8 cellular contexts compared by ENCODE assay signal in genomic region chr5:66595877-66596790, GRCh38. TPM values are rescaled to one million over a fixed set of nuclear protein-coding genes. Genes with fewer than 3 reads are reported as not detected.
DNase-seq lines count a peak whose midpoint lies in the region; ATAC-seq and TF ChIP-seq lines count a peak whose summit lies in the region.

TSS of gene MAST4 (plus strand) at chr5:66596393. CDS start at chr5:66596656, 263 bp downstream.

- peak within 1 kb of the TSS; percentile 65 to 80 for H3K4me3 ChIP-seq in mesenchymal stem cell (ENCODE audit: insufficient read depth in 1 of 2, low read depth in 1 of 2, low read length in 2 of 2)

- DNase-seq in CD14-positive monocyte (ENCODE audit: low spot score) (peak; percentile 54), NCI-H524 (lab: John Stamatoyannopoulos, UW) (peak; percentile 50 to 86), endothelial cell (ENCODE audit: low spot score) (peak; percentile 87), mesenchymal stem cell (peak; percentile 84)
- peak; percentile 75 for DNase-seq in activated CD8-positive, alpha-beta T cell treated with anti-CD3 and anti-CD28 coated beads for 36 hours
- DNase-seq in stimulated activated CD4-positive, alpha-beta T cell treated with anti-CD3 and anti-CD28 coated beads, TNF-alpha, amount 100 ng/mL, for 48 hours (ENCODE audit: low read depth in 3 of 3): peak; percentile 50 to 62 (median 55)

- CTCF ChIA-PET in activated CD8-positive, alpha-beta T cell treated with anti-CD3 and anti-CD28 coated beads for 36 hours (lab: Charles Lee): no interaction called here

- H3K4me3 Mint-ChIP-seq in CD14-positive monocyte (peak within 1 kb of the TSS; percentile 80 to 93), endothelial cell (ENCODE audit: unreplicated experiment) (peak within 1 kb of the TSS; percentile 97)
- H3K4me3 Mint-ChIP-seq in activated CD8-positive, alpha-beta T cell treated with anti-CD3 and anti-CD28 coated beads for 36 hours: peak within 1 kb of the TSS; percentile 68

- H3K27me3 Mint-ChIP-seq in CD14-positive monocyte (ENCODE audit: low read depth in 3 of 3) (peaks cover 51 to 75% (median 55%) of the 10 kb centered on the region in 3 donors), endothelial cell (ENCODE audit: unreplicated experiment) (peaks cover 14% of the 10 kb centered on the region)
- peaks cover 68% of the 10 kb centered on the region for H3K27me3 Mint-ChIP-seq in activated CD8-positive, alpha-beta T cell treated with anti-CD3 and anti-CD28 coated beads for 36 hours

- intact Hi-C loops in CD14-positive monocyte (cut with micrococcal nuclease): no loop called here
- intact Hi-C loops in activated CD8-positive, alpha-beta T cell treated with anti-CD3 and anti-CD28 coated beads for 36 hours (cut with micrococcal nuclease): no loop called here

- H4K91ac ChIP-seq in mesenchymal stem cell (ENCODE audit: low read length): no peak within 1 kb of the TSS

- H4K8ac ChIP-seq in mesenchymal stem cell (ENCODE audit: low read length): no peak within 1 kb of the TSS

- H3K79me1 ChIP-seq in mesenchymal stem cell (replicated peaks; ENCODE audit: low read length, poor library complexity, severe bottlenecking): no peaks in the 10 kb centered on the region

- ATAC-seq in GM19395 (IDR thresholded peaks at IDR 0.05; ENCODE audit: unreplicated experiment): peak; percentile 98
- ATAC-seq in HG03469 (IDR thresholded peaks at IDR 0.05; ENCODE audit: unreplicated experiment): peak; percentile 98
- peak; percentile 95 for ATAC-seq in activated CD8-positive, alpha-beta T cell treated with anti-CD3 and anti-CD28 coated beads for 36 hours

- peaks cover 48 to 82% of the 10 kb centered on the region in 2 experiments for H3K27me3 ChIP-seq in mesenchymal stem cell (ENCODE audit: control insufficient read depth in 1 of 2, insufficient read depth in 1 of 2, low read length in 2 of 2)

- under 1% methylated on average over 60 of the region's 87 CpGs for WGBS in mesenchymal stem cell

- H2AK5ac ChIP-seq in mesenchymal stem cell (ENCODE audit: low read length, severe bottlenecking): no peak within 1 kb of the TSS

- H3K4me1 ChIP-seq in mesenchymal stem cell (ENCODE audit: control insufficient read depth, insufficient read depth, low read depth, low read length): peaks cover 15% of the 10 kb centered on the region

- H3K9me3 Mint-ChIP-seq in CD14-positive monocyte (peaks cover 0 to 19% (median 1%) of the 10 kb centered on the region in 7 donors), endothelial cell (ENCODE audit: unreplicated experiment) (peaks cover 4% of the 10 kb centered on the region)
- no peaks in the 10 kb centered on the region for H3K9me3 Mint-ChIP-seq in activated CD8-positive, alpha-beta T cell treated with anti-CD3 and anti-CD28 coated beads for 36 hours

- H3K23ac ChIP-seq in mesenchymal stem cell (ENCODE audit: low read length in 2 of 2): peak within 1 kb of the TSS in 1 of 2 experiments; percentile 2

- peak within 1 kb of the TSS; percentile 89 for H2AFZ ChIP-seq in mesenchymal stem cell (ENCODE audit: low read depth, low read length)

- H3K27ac Mint-ChIP-seq in CD14-positive monocyte (peak within 1 kb of the TSS in 3 of 7 donors; percentile 20 to 66 (median 25)), endothelial cell (ENCODE audit: unreplicated experiment) (no peak within 1 kb of the TSS)
- H3K27ac Mint-ChIP-seq in activated CD8-positive, alpha-beta T cell treated with anti-CD3 and anti-CD28 coated beads for 36 hours: no peak within 1 kb of the TSS

- H3K36me3 Mint-ChIP-seq in CD14-positive monocyte (peaks cover 0 to 2% of the 10 kb centered on the region in 2 donors), endothelial cell (ENCODE audit: low read depth, unreplicated experiment) (peaks cover 7% of the 10 kb centered on the region)
- H3K36me3 Mint-ChIP-seq in activated CD8-positive, alpha-beta T cell treated with anti-CD3 and anti-CD28 coated beads for 36 hours (ENCODE audit: low read depth): no peaks in the 10 kb centered on the region

- no peak within 1 kb of the TSS for H3K27ac ChIP-seq in mesenchymal stem cell (ENCODE audit: low read length, poor library complexity, severe bottlenecking)

- no peak within 1 kb of the TSS for H3K4ac ChIP-seq in mesenchymal stem cell (ENCODE audit: low read depth in 1 of 2, low read length in 2 of 2)

- H3K4me2 ChIP-seq in mesenchymal stem cell (ENCODE audit: low read length, poor library complexity, severe bottlenecking): peak within 1 kb of the TSS; percentile 99

- peak within 1 kb of the TSS in 1 of 2 experiments; percentile 26 for H3K18ac ChIP-seq in mesenchymal stem cell (ENCODE audit: low read depth in 1 of 2, low read length in 2 of 2)

- POLR2A ChIA-PET in activated CD8-positive, alpha-beta T cell treated with anti-CD3 and anti-CD28 coated beads for 36 hours (lab: Charles Lee): no interaction called here

- H3K9me3 ChIP-seq in mesenchymal stem cell (ENCODE audit: control insufficient read depth, low read length): no peaks in the 10 kb centered on the region

- H2BK5ac ChIP-seq in mesenchymal stem cell (ENCODE audit: low read depth, low read length, poor library complexity, severe bottlenecking): no peak within 1 kb of the TSS

- H3K9ac ChIP-seq in mesenchymal stem cell (ENCODE audit: low read length): peak within 1 kb of the TSS; percentile 32

- no peak within 1 kb of the TSS for H2BK12ac ChIP-seq in mesenchymal stem cell (ENCODE audit: low read length in 2 of 2)

- H3K14ac ChIP-seq in mesenchymal stem cell (ENCODE audit: low read length in 2 of 2): no peak within 1 kb of the TSS

- TF ChIP-seq CTCF in CD14-positive monocyte (IDR thresholded peaks at IDR 0.05): no peak
- no peak for TF ChIP-seq CTCF in activated CD8-positive, alpha-beta T cell treated with anti-CD3 and anti-CD28 coated beads for 36 hours (IDR thresholded peaks at IDR 0.05)
- no peak for TF ChIP-seq CTCF in endothelial cell (IDR thresholded peaks at IDR 0.05; ENCODE audit: unreplicated experiment)

- no peak within 1 kb of the TSS for H2BK15ac ChIP-seq in mesenchymal stem cell (ENCODE audit: low read depth, poor library complexity, severe bottlenecking)

- peaks cover 16% of the 10 kb centered on the region for H3K4me1 Mint-ChIP-seq in CD14-positive monocyte
- peaks cover 8% of the 10 kb centered on the region for H3K4me1 Mint-ChIP-seq in activated CD8-positive, alpha-beta T cell treated with anti-CD3 and anti-CD28 coated beads for 36 hours (ENCODE audit: low read depth)
- peaks cover 10% of the 10 kb centered on the region for H3K4me1 Mint-ChIP-seq in endothelial cell (ENCODE audit: unreplicated experiment)

- no peak within 1 kb of the TSS for H2BK120ac ChIP-seq in mesenchymal stem cell (ENCODE audit: low read depth, low read length)

- no peaks in the 10 kb centered on the region for H3K36me3 ChIP-seq in mesenchymal stem cell (ENCODE audit: control insufficient read depth in 1 of 2, insufficient read depth in 2 of 2, low read depth in 1 of 2, low read length in 2 of 2)

RNA-seq across cellular contexts. Expression of gene MAST4, which starts in this region (rescaled TPM):
- under 1 TPM in 1 of 2 donors, not detected in 1; 0.24 TPM for polyA plus RNA-seq in CD14-positive monocyte
- 10 to 100 TPM in 1 of 2 experiments, 1 to 10 TPM in 1; 7.6 to 10.0 TPM for total RNA-seq in activated CD8-positive, alpha-beta T cell treated with anti-CD3 and anti-CD28 coated beads for 36 hours
- 112 TPM for total RNA-seq in endothelial cell (ENCODE audit: unreplicated experiment)
- polyA plus RNA-seq in mesenchymal stem cell (2013, experiment 1 of 2): 6.1 TPM
- 5.1 TPM for polyA plus RNA-seq in mesenchymal stem cell (2013, experiment 2 of 2)

Comparison
In these comparisons a context has a peak if more than half of its experiments do, and no peak if none do; other contexts are left out.
1. RNA of gene MAST4 (total RNA-seq): 112 TPM in endothelial cell (single experiment); 7.6 to 10.0 TPM in activated CD8-positive, alpha-beta T cell treated with anti-CD3 and anti-CD28 coated beads for 36 hours; every median in the first group is over 10 times any median in the second.
2. Peak in DNase-seq in CD14-positive monocyte; RNA of the gene not detected or under 1 TPM.
3. Peak in every context shown above with its lines, with median percentiles within 50 percentile points of each other: DNase-seq, H3K4me3 Mint-ChIP-seq and ATAC-seq.